In the genomic region with DNA sequence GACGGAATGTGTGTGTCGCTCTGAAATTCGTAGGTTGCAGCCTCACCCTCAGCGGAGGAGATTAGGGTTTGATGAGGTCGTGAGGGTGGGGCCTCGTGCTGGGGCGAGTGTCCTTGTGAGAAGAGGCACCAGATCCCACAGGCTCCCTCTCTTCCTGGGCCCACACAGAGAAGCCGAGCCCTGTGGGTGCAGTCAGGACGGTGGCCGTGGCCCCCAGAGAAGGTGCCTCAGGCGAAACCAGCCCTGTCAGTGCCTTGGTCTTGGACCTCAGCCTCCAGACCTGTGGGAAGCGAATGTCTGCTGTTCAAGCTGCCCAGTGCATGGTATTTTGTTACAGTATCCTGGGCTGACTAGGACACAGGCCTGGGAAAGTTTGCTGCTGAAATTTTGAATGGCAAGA, we compare ENCODE assay signal across 15 cellular contexts.
A peak's percentile ranks its signal among the peaks of the same experiment; 100 is the strongest.
DNase-seq lines count a peak whose midpoint lies in the region; ATAC-seq and TF ChIP-seq lines count a peak whose summit lies in the region.
"Had no signal": no experiment of that assay in that cellular context is flagged by ENCODE, and none has a peak within 500 bp of the region (broad histone marks: within the 10 kb centered on the region; RNA-seq: fewer than 3 reads in every experiment).

No MANE protein-coding gene starts in this region.

- no peak overlapping the region for H2BK15ac ChIP-seq in mesendoderm (replicated peaks; ENCODE audit: low read depth)

- H3K18ac ChIP-seq in mesendoderm (ENCODE audit: low read length) (no peak overlapping the region), trophoblast cell (ENCODE audit: low read length) (no peak overlapping the region)

- H3K27ac ChIP-seq in KOPT-K1 (ENCODE audit: low read depth, low read length, poor library complexity, severe bottlenecking) (peak overlapping the region; percentile 89), VCaP (peak overlapping the region; percentile 88; the same call in 1 of the 2 replicates), mesendoderm (ENCODE audit: low read depth, low read length) (no peak overlapping the region), trophoblast cell (ENCODE audit: low read depth, low read length) (no peak overlapping the region), SJCRH30 (no peak overlapping the region)
- H3K27ac ChIP-seq: A549, C4-2B had no signal

- DNase-seq in mesendoderm (peak; percentile 21), trophoblast cell (no peak), SJCRH30 (no peak), NCI-H1092 (lab: John Stamatoyannopoulos, UW) (no peak)
- DNase-seq: BE2C; CD4-positive, alpha-beta memory T cell; DMS79; EL; GOT3; H9 had no signal

- H4K8ac ChIP-seq in mesendoderm (ENCODE audit: low read depth, low read length) (no peak overlapping the region), trophoblast cell (ENCODE audit: low read depth, low read length) (no peak overlapping the region)

- no peak for TF ChIP-seq CTCF in VCaP (conservative IDR thresholded peaks at IDR 0.05)

- H2AK5ac ChIP-seq in mesendoderm (ENCODE audit: low read length) (no peak overlapping the region), trophoblast cell (ENCODE audit: low read length) (no peak overlapping the region)

- H3K9me3 ChIP-seq in KOPT-K1 (ENCODE audit: insufficient read depth, low read length, poor library complexity, severe bottlenecking) (peaks cover 24% of the 10 kb centered on the region), trophoblast cell (ENCODE audit: insufficient read depth, low read depth, low read length) (peaks cover 6% of the 10 kb centered on the region), SJCRH30 (replicated peaks) (no peaks in the 10 kb centered on the region)
- H3K9me3 ChIP-seq: BE2C had no signal

- no peaks in the 10 kb centered on the region for H3K79me1 ChIP-seq in mesendoderm (ENCODE audit: low read length)
- no peaks in the 10 kb centered on the region for H3K79me1 ChIP-seq in trophoblast cell (ENCODE audit: low read length)

- H3K4me3 ChIP-seq in mesendoderm (ENCODE audit: low read length): no peak overlapping the region
- no peak overlapping the region for H3K4me3 ChIP-seq in trophoblast cell (ENCODE audit: low read depth, low read length)
- H3K4me3 ChIP-seq in SJCRH30: no peak overlapping the region
- H3K4me3 ChIP-seq: A549 had no signal

- H3K79me2 ChIP-seq in mesendoderm (ENCODE audit: control insufficient read depth, insufficient read depth, low read length) (no peaks in the 10 kb centered on the region), trophoblast cell (ENCODE audit: control insufficient read depth, insufficient read depth, low read length, poor library complexity) (no peaks in the 10 kb centered on the region)

- H3K9ac ChIP-seq in mesendoderm (ENCODE audit: low read length) (no peak overlapping the region), trophoblast cell (ENCODE audit: low read length) (peak overlapping the region; percentile 15)

- H2BK120ac ChIP-seq in mesendoderm (ENCODE audit: low read depth, low read length) (no peak overlapping the region), trophoblast cell (ENCODE audit: insufficient read depth, low read length, poor library complexity) (no peak overlapping the region)

- H3K27me3 ChIP-seq in mesendoderm (ENCODE audit: insufficient read depth, low read length, poor library complexity) (no peaks in the 10 kb centered on the region), trophoblast cell (ENCODE audit: insufficient read depth, low read length) (no peaks in the 10 kb centered on the region), SJCRH30 (no peaks in the 10 kb centered on the region; the same call in 1 of the 2 replicates)
- H3K27me3 ChIP-seq: BE2C had no signal

- H3K23ac ChIP-seq in mesendoderm (ENCODE audit: low read length) (no peak overlapping the region), trophoblast cell (ENCODE audit: low read length) (peak overlapping the region; percentile 41)

- H4K5ac ChIP-seq in mesendoderm (ENCODE audit: low read length): no peak overlapping the region

- no peaks in the 10 kb centered on the region for H3K36me3 ChIP-seq in KOPT-K1 (ENCODE audit: insufficient read depth, low read length)
- H3K36me3 ChIP-seq in mesendoderm (ENCODE audit: control insufficient read depth, insufficient read depth, low read length): no peaks in the 10 kb centered on the region
- no peaks in the 10 kb centered on the region for H3K36me3 ChIP-seq in trophoblast cell (ENCODE audit: control insufficient read depth in 1 of 2, insufficient read depth in 2 of 2, low read length in 2 of 2)
- no peaks in the 10 kb centered on the region for H3K36me3 ChIP-seq in SJCRH30
- H3K36me3 ChIP-seq: BE2C had no signal

- H4K12ac ChIP-seq in trophoblast cell (ENCODE audit: low read depth, low read length): no peak overlapping the region

- no peak overlapping the region for H3K14ac ChIP-seq in trophoblast cell (ENCODE audit: low read length)

- H3K4me2 ChIP-seq in mesendoderm (ENCODE audit: low read length) (no peak overlapping the region), trophoblast cell (ENCODE audit: low read length) (no peak overlapping the region)
- H3K4me2 ChIP-seq: A549 had no signal

- ATAC-seq in GM19035 (IDR thresholded peaks at IDR 0.05; ENCODE audit: unreplicated experiment): no peak
- ATAC-seq: A549 had no signal

- H3K4ac ChIP-seq in mesendoderm (ENCODE audit: low read depth, low read length): no peak overlapping the region
- H3K4ac ChIP-seq in trophoblast cell (ENCODE audit: low read depth, low read length): no peak overlapping the region

- no CpG with 5 or more reads among the region's 12 CpGs for WGBS in mesendoderm (ENCODE audit: extremely low coverage, insufficient coverage, low lambda C conversion rate)
- WGBS in trophoblast cell (ENCODE audit: extremely low coverage, insufficient coverage, insufficient read length): no CpG with 5 or more reads among the region's 12 CpGs

- H2AFZ ChIP-seq in trophoblast cell (ENCODE audit: insufficient read depth, low read length, poor library complexity): no peak overlapping the region

- no peak overlapping the region for H3K56ac ChIP-seq in mesendoderm (ENCODE audit: low read length)

- no peak overlapping the region for H4K91ac ChIP-seq in trophoblast cell (ENCODE audit: low read depth, low read length)

- H2BK5ac ChIP-seq in mesendoderm (ENCODE audit: low read length): no peak overlapping the region
- no peak overlapping the region for H2BK5ac ChIP-seq in trophoblast cell (ENCODE audit: low read depth, low read length, poor library complexity)

- H2BK12ac ChIP-seq in trophoblast cell (ENCODE audit: low read length): no peak overlapping the region

- H3K4me1 ChIP-seq in mesendoderm (ENCODE audit: control insufficient read depth, low read depth, low read length): no peaks in the 10 kb centered on the region
- peaks cover 10 to 18% of the 10 kb centered on the region in 2 experiments for H3K4me1 ChIP-seq in trophoblast cell (ENCODE audit: control insufficient read depth in 1 of 2, insufficient read depth in 2 of 2, low read length in 2 of 2)
- H3K4me1 ChIP-seq in SJCRH30: no peaks in the 10 kb centered on the region; the same call in 1 of the 2 replicates
- H3K4me1 ChIP-seq: A549, BE2C had no signal

Comparison
In these comparisons a context has a peak if more than half of its experiments do, and no peak if none do; other contexts are left out.
1. H3K27ac ChIP-seq: peak in KOPT-K1 (single experiment) and VCaP (single experiment); none in mesendoderm (single experiment), trophoblast cell (single experiment) and SJCRH30 (single experiment).